In the genomic region with DNA sequence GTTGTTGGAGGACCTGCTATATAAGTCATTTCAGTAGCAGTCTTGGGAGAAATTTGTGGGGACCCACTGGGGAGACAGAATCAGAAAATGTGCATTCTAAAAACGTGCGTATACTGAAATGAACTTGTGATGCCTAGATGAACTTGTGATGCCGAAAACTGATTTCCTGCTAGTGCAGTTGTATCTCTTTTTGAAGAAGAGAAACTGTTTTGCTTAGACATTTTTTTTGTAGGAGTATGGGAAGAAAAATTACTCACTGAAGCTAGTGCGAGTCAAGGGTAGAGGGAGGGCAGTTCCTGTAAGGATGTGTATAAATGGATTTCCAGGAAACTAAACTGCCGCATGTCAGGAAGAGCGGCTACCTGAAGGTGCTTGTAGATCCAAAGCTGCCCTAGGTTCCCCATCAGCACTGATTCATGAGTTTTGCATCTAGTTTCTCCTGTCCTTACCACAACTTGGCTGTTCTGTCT, we compare ENCODE assay signal across 12 cellular contexts. TPM values are rescaled to one million over a fixed set of nuclear protein-coding genes. Genes with fewer than 3 reads are reported as not detected.
DNase-seq lines count a peak whose midpoint lies in the region; ATAC-seq, FAIRE-seq and TF ChIP-seq lines count a peak whose summit lies in the region.
"Had no signal": no experiment of that assay in that cellular context is flagged by ENCODE, and none has a peak within 500 bp of the region (broad histone marks: within the 10 kb centered on the region; RNA-seq: fewer than 3 reads in every experiment).

No MANE protein-coding gene starts in this region.

- no peak for TF ChIP-seq CTCF in A673 (conservative IDR thresholded peaks at IDR 0.05; ENCODE audit: low read depth, low read length)

- no peaks in the 10 kb centered on the region for H3K27me3 ChIP-seq in A673 (replicated peaks; ENCODE audit: insufficient read depth, low read depth, low read length, poor library complexity)

- H3K36me3 Mint-ChIP-seq in activated T-helper 1 cell treated with anti-CD3 and anti-CD28 coated beads, Interleukin-12 subunit alpha, Interleukin-12 subunit beta, Interleukin-2, Interleukin-4 antibody, amounts not matched to agents 30 ng/mL and 10 ng/mL and 1 ng/mL, durations not matched to agents 14 hours and 24 hours and 36 hours (ENCODE audit: low read depth) = peaks cover 59% of the 10 kb centered on the region

- POLR2A ChIA-PET in A673 (lab: Charles Lee; ENCODE audit: low non-redundant PET) = no interaction called here

- FAIRE-seq in RCC 7860 (lab: Jason Lieb, UNC) = no peak
- FAIRE-seq: frontal cortex had no signal

- no peaks in the 10 kb centered on the region for H3K9me3 ChIP-seq in A673 (ENCODE audit: low read depth, low read length, poor library complexity, severe bottlenecking)

- H3K4me1 ChIP-seq in A673 (ENCODE audit: insufficient read depth, low read length, poor library complexity, severe bottlenecking) = no peaks in the 10 kb centered on the region

- peak overlapping the region; percentile 75 for H3K4me3 Mint-ChIP-seq in activated T-helper 1 cell treated with anti-CD3 and anti-CD28 coated beads, Interleukin-12 subunit alpha, Interleukin-12 subunit beta, Interleukin-2, Interleukin-4 antibody, amounts not matched to agents 30 ng/mL and 10 ng/mL and 1 ng/mL, durations not matched to agents 14 hours and 24 hours and 36 hours

- no peaks in the 10 kb centered on the region for H3K9me3 Mint-ChIP-seq in activated T-helper 1 cell treated with anti-CD3 and anti-CD28 coated beads, Interleukin-12 subunit alpha, Interleukin-12 subunit beta, Interleukin-2, Interleukin-4 antibody, amounts not matched to agents 30 ng/mL and 10 ng/mL and 1 ng/mL, durations not matched to agents 14 hours and 24 hours and 36 hours

- H3K27me3 Mint-ChIP-seq in activated T-helper 1 cell treated with anti-CD3 and anti-CD28 coated beads, Interleukin-12 subunit alpha, Interleukin-12 subunit beta, Interleukin-2, Interleukin-4 antibody, amounts not matched to agents 30 ng/mL and 10 ng/mL and 1 ng/mL, durations not matched to agents 14 hours and 24 hours and 36 hours (ENCODE audit: insufficient read depth) = no peaks in the 10 kb centered on the region

- peak overlapping the region; percentile 93 for H3K27ac Mint-ChIP-seq in activated T-helper 1 cell treated with anti-CD3 and anti-CD28 coated beads, Interleukin-12 subunit alpha, Interleukin-12 subunit beta, Interleukin-2, Interleukin-4 antibody, amounts not matched to agents 30 ng/mL and 10 ng/mL and 1 ng/mL, durations not matched to agents 14 hours and 24 hours and 36 hours

- H3K4me3 ChIP-seq in A673 (ENCODE audit: low read depth, low read length, poor library complexity, severe bottlenecking) = peak overlapping the region; percentile 3

- CTCF ChIA-PET in A673 (lab: Charles Lee) = no interaction called here

- intact Hi-C loops in A673 (cut with micrococcal nuclease; ENCODE audit: unreplicated experiment) = no loop called here
- intact Hi-C loops in activated T-helper 1 cell treated with anti-CD3 and anti-CD28 coated beads, Interleukin-12 subunit alpha, Interleukin-12 subunit beta, Interleukin-2, Interleukin-4 antibody, amounts not matched to agents 30 ng/mL and 10 ng/mL and 1 ng/mL, durations not matched to agents 14 hours and 24 hours and 36 hours (cut with micrococcal nuclease) = loop anchor here (1.0 kb wide), 2 partner anchors 8 to 25 kb away; a partner anchor contains a TSS

- no peak overlapping the region for H3K27ac ChIP-seq in A673 (ENCODE audit: low read depth, low read length, poor library complexity, severe bottlenecking)

- peaks cover 37% of the 10 kb centered on the region for H3K4me1 Mint-ChIP-seq in activated T-helper 1 cell treated with anti-CD3 and anti-CD28 coated beads, Interleukin-12 subunit alpha, Interleukin-12 subunit beta, Interleukin-2, Interleukin-4 antibody, amounts not matched to agents 30 ng/mL and 10 ng/mL and 1 ng/mL, durations not matched to agents 14 hours and 24 hours and 36 hours (ENCODE audit: low read depth)

- BruUV-seq in A673 (replicated peaks; lab: Mats Ljungman, UMichigan) = no TSS peak

- ATAC-seq in GM21447 (IDR thresholded peaks at IDR 0.05; ENCODE audit: unreplicated experiment) = peak; percentile 47
- ATAC-seq in HG03280 (IDR thresholded peaks at IDR 0.05; ENCODE audit: unreplicated experiment) = no peak
- ATAC-seq in HG02970 (IDR thresholded peaks at IDR 0.05; ENCODE audit: low FRiP score, unreplicated experiment) = no peak

- no peaks in the 10 kb centered on the region for H3K36me3 ChIP-seq in A673 (ENCODE audit: insufficient read depth, low read length, poor library complexity, severe bottlenecking)

- DNase-seq in A673 (ENCODE audit: low spot score) (no peak), kidney tubule cell (ENCODE audit: low spot score) (peak; percentile 31), RCC 7860 (ENCODE audit: low spot score) (no peak), OCI-M2 (lab: John Stamatoyannopoulos, UW; ENCODE audit: unreplicated experiment) (no peak)
- DNase-seq in activated T-helper 1 cell treated with anti-CD3 and anti-CD28 coated beads, Interleukin-12 subunit alpha, Interleukin-12 subunit beta, Interleukin-2, Interleukin-4 antibody, amounts not matched to agents 30 ng/mL and 10 ng/mL and 1 ng/mL, durations not matched to agents 14 hours and 24 hours and 36 hours (ENCODE audit: low spot score) = peak; percentile 19
- DNase-seq: activated CD8-positive, alpha-beta memory T cell treated with anti-CD3 and anti-CD28 coated beads, Interleukin-2, amount 50 U/mL, for 48 hours; Calu3; retina had no signal

RNA-seq across cellular contexts. Expression of a gene that starts 25.4 kb away (rescaled TPM):
- total RNA-seq in A673 (2021) = not detected in 2 replicates
- total RNA-seq in activated T-helper 1 cell treated with anti-CD3 and anti-CD28 coated beads, Interleukin-12 subunit alpha, Interleukin-12 subunit beta, Interleukin-2, Interleukin-4 antibody, amounts not matched to agents 30 ng/mL and 10 ng/mL and 1 ng/mL, durations not matched to agents 14 hours and 24 hours and 36 hours = 141 TPM in 2 replicates
- total RNA-seq: Calu3 had no signal

Comparison
In these comparisons a context has a peak if more than half of its experiments do, and no peak if none do; other contexts are left out.
1. DNase-seq: peak in activated T-helper 1 cell treated with anti-CD3 and anti-CD28 coated beads, Interleukin-12 subunit alpha, Interleukin-12 subunit beta, Interleukin-2, Interleukin-4 antibody, amounts not matched to agents 30 ng/mL and 10 ng/mL and 1 ng/mL, durations not matched to agents 14 hours and 24 hours and 36 hours (single experiment) and kidney tubule cell (single experiment); none in A673 (single experiment), RCC 7860 (single experiment) and OCI-M2 (single experiment).
2. RNA of a gene that starts 25.4 kb away (total RNA-seq): 141 TPM in activated T-helper 1 cell treated with anti-CD3 and anti-CD28 coated beads, Interleukin-12 subunit alpha, Interleukin-12 subunit beta, Interleukin-2, Interleukin-4 antibody, amounts not matched to agents 30 ng/mL and 10 ng/mL and 1 ng/mL, durations not matched to agents 14 hours and 24 hours and 36 hours; not detected in A673; every median in the first group is over 100 times any median in the second.